23 cellular contexts compared by ENCODE assay signal in genomic region chr20:64159711-64160110, GRCh38. TPM values are rescaled to one million over a fixed set of nuclear protein-coding genes. Genes with fewer than 3 reads are reported as not detected.
DNase-seq lines count a peak whose midpoint lies in the region; ATAC-seq, FAIRE-seq and TF ChIP-seq lines count a peak whose summit lies in the region.
"Had no signal": no experiment of that assay in that cellular context is flagged by ENCODE, and none has a peak within 500 bp of the region (broad histone marks: within the 10 kb centered on the region; RNA-seq: fewer than 3 reads in every experiment).

No MANE protein-coding gene starts in this region.

- no peak overlapping the region for H3K4me2 ChIP-seq in H9 (ENCODE audit: insufficient read depth, insufficient read length, low read length)
- peak overlapping the region in 1 of 2 experiments; percentile 53; a peak in 1 of 4 replicates for H3K4me2 ChIP-seq in H1 (ENCODE audit: insufficient read depth in 1 of 2, low read depth in 2 of 2, low read length in 2 of 2)
- peak overlapping the region; percentile 69 for H3K4me2 ChIP-seq in neural progenitor cell

- H4K5ac ChIP-seq in H9 (ENCODE audit: insufficient read length, low read depth, low read length), result no peak overlapping the region
- H4K5ac ChIP-seq in H1 (ENCODE audit: insufficient read length, low read depth, low read length), result no peak overlapping the region

- H3K27me3 ChIP-seq in H9 (ENCODE audit: insufficient read depth, low read length) (no peaks in the 10 kb centered on the region; the same call in 1 of the 2 replicates), H1 (replicated peaks in 1 of 4; ENCODE audit: control insufficient read depth in 3 of 4, extremely low read depth in 1 of 4, insufficient read depth in 3 of 4, low read length in 3 of 4) (peaks cover 4 to 11% (median 10%) of the 10 kb centered on the region in 4 experiments; a peak in 6 of 7 replicates), neural progenitor cell (peaks cover 41% of the 10 kb centered on the region), adrenal gland (peaks cover 17% of the 10 kb centered on the region)

- H3K23me2 ChIP-seq in H9 (ENCODE audit: insufficient read length, low read depth, low read length, poor library complexity, severe bottlenecking) (no peaks in the 10 kb centered on the region), H1 (ENCODE audit: low read depth, low read length) (no peaks in the 10 kb centered on the region)

- POLR2A ChIA-PET in H1 (lab: Charles Lee; ENCODE audit: partially characterized antibody), result no interaction called here

- no CpG with 5 or more reads among the region's 7 CpGs for WGBS in H9 (ENCODE audit: extremely low coverage, insufficient read length, low lambda C conversion rate)
- WGBS in H1 (ENCODE audit: extremely low coverage in 1 of 2, insufficient coverage in 1 of 2, insufficient read length in 1 of 2, insufficient replicate concordance in 2 of 2, low coverage in 1 of 2, low lambda C conversion rate in 2 of 2, missing lambda C conversion rate in 1 of 2), 2 experiments, result 94% methylated on average over 7 of the region's 7 CpGs; no CpG with 5 or more reads in 1 of the 2 experiments
- WGBS in adrenal gland, 4 donors, result 61 to 73% (median 64%) methylated on average over 4 to 7 of the region's 7 CpGs

- no peaks in the 10 kb centered on the region for H3K36me3 ChIP-seq in H1 (ENCODE audit: control insufficient read depth in 2 of 4, insufficient read depth in 4 of 4, low read length in 3 of 4)
- no peaks in the 10 kb centered on the region for H3K36me3 ChIP-seq in neural progenitor cell
- no peaks in the 10 kb centered on the region for H3K36me3 ChIP-seq in adrenal gland (replicated peaks in 1 of 2)

- no peak overlapping the region for H2AFZ ChIP-seq in H9 (ENCODE audit: low read length)
- no peak overlapping the region for H2AFZ ChIP-seq in H1 (ENCODE audit: low read length)
- no peak overlapping the region for H2AFZ ChIP-seq in neural progenitor cell (replicated peaks)
- H2AFZ ChIP-seq: GM23248 had no signal

- no peaks in the 10 kb centered on the region for H3K36me3 Mint-ChIP-seq in H9 (ENCODE audit: insufficient read depth in 1 of 3, low read depth in 3 of 3)
- H3K36me3 Mint-ChIP-seq in neural progenitor cell, result no peaks in the 10 kb centered on the region

- H4K91ac ChIP-seq in H9 (ENCODE audit: insufficient read length, low read depth, low read length) (no peak overlapping the region), H1 (replicated peaks; ENCODE audit: insufficient read length, low read length) (peak overlapping the region; percentile 47)

- H4K8ac ChIP-seq in H9 (replicated peaks; ENCODE audit: insufficient read length, low read depth, low read length), result no peak overlapping the region
- peak overlapping the region; percentile 3 for H4K8ac ChIP-seq in H1 (ENCODE audit: extremely low read depth, insufficient read depth, low read length)

- no peak overlapping the region for H3K4me3 Mint-ChIP-seq in H9
- H3K4me3 Mint-ChIP-seq in neural progenitor cell, result peak overlapping the region; percentile 67
- H3K4me3 Mint-ChIP-seq: CD4-positive, alpha-beta T cell had no signal

- no peak for TF ChIP-seq EP300 in H1 (IDR thresholded peaks at IDR 0.05; ENCODE audit: borderline replicate concordance in 1 of 2, low read depth in 2 of 2, low read length in 2 of 2)

- no peak overlapping the region for H2BK15ac ChIP-seq in H9 (ENCODE audit: low read depth, low read length)
- H2BK15ac ChIP-seq in H1 (ENCODE audit: low read length), result 0 out of 2 replicates have a peak overlapping the region, but pooled peaks have one; percentile 61

- H3K4ac ChIP-seq in H9 (ENCODE audit: low read depth, low read length), result no peak overlapping the region
- H3K4ac ChIP-seq in H1 (replicated peaks; ENCODE audit: insufficient read length, low read depth, low read length), result peak overlapping the region; percentile 20

- peaks cover 40% of the 10 kb centered on the region for H3F3A ChIP-seq in neural progenitor cell (ENCODE audit: low read depth)

- TF ChIP-seq CTCF in H9 (conservative IDR thresholded peaks at IDR 0.05), result no peak
- no peak for TF ChIP-seq CTCF in H1 (IDR thresholded peaks at IDR 0.05; ENCODE audit: control extremely low read depth in 1 of 3, insufficient read depth in 1 of 3, low read depth in 1 of 3, low read length in 3 of 3)
- no peak for TF ChIP-seq CTCF in neural progenitor cell (IDR thresholded peaks at IDR 0.05)
- no peak for TF ChIP-seq CTCF in adrenal gland (IDR thresholded peaks at IDR 0.05)

- H3K18ac ChIP-seq in H9 (ENCODE audit: insufficient read length, low read depth, low read length) (peak overlapping the region; percentile 16), H1 (ENCODE audit: extremely low read depth, low read length) (peak overlapping the region; percentile 62; the same call in 1 of the 2 replicates)

- H2BK5ac ChIP-seq in H9 (ENCODE audit: insufficient read length, low read length) (no peak overlapping the region), H1 (ENCODE audit: low read depth, low read length) (peak overlapping the region; percentile 15; the same call in 1 of the 2 replicates)

- H3K23ac ChIP-seq in H9 (ENCODE audit: insufficient read length, low read depth, low read length) (no peak overlapping the region), H1 (ENCODE audit: insufficient read length) (no peak overlapping the region)

- H2BK20ac ChIP-seq in H9 (ENCODE audit: low read depth, low read length, poor library complexity, severe bottlenecking), result no peak overlapping the region
- H2BK20ac ChIP-seq in H1 (ENCODE audit: low read length), result peak overlapping the region; percentile 86; the same call in 1 of the 2 replicates

- DNase-seq in Right ventricle myocardium inferior (ENCODE audit: missing footprints) (peak; percentile 46), left ventricle myocardium superior (no peak), H9 (no peak), H1 (ENCODE audit: low read depth in 1 of 2, low spot score in 2 of 2) (no peak), neural progenitor cell (ENCODE audit: low spot score) (no peak), NOMO-1 treated with DMSO at 0.1 percent for 48 hours (lab: John Stamatoyannopoulos, UW; ENCODE audit: unreplicated experiment) (no peak), sciatic nerve (ENCODE audit: low spot score) (no peak), adrenal gland (no peak)
- DNase-seq: Caco-2; CD4-positive, alpha-beta T cell; GDM1; GM23248; Karpas-422; NCI-H1417 treated with DMSO at 0.1 percent for 48 hours; NCI-H187 treated with DMSO at 0.1 percent for 48 hours; NCI-H345 had no signal

- H3K14ac ChIP-seq in H9 (ENCODE audit: insufficient read depth, low read length) (no peak overlapping the region), H1 (ENCODE audit: insufficient read length) (no peak overlapping the region)

- ATAC-seq in Right ventricle myocardium inferior (no peak), left ventricle myocardium superior (no peak), sciatic nerve (no peak)

- H3K27ac ChIP-seq in H9 (ENCODE audit: insufficient read length, low read depth, low read length) (no peak overlapping the region), H1 (ENCODE audit: low read depth, low read length) (no peak overlapping the region), neural progenitor cell (no peak overlapping the region), adrenal gland (no peak overlapping the region)
- H3K27ac ChIP-seq: GM23248 had no signal

- H2BK120ac ChIP-seq in H9 (ENCODE audit: low read depth, low read length, poor library complexity, severe bottlenecking), result no peak overlapping the region
- H2BK120ac ChIP-seq in H1 (replicated peaks; ENCODE audit: low read depth, low read length), result no peak overlapping the region

- peaks cover 4% of the 10 kb centered on the region; the same call in 1 of the 2 replicates for H3K4me1 ChIP-seq in H9 (ENCODE audit: insufficient read depth, low read length)
- peaks cover 6 to 31% (median 19%) of the 10 kb centered on the region in 4 experiments for H3K4me1 ChIP-seq in H1 (replicated peaks in 1 of 4; ENCODE audit: control insufficient read depth in 3 of 4, insufficient read depth in 4 of 4, low read length in 3 of 4)
- H3K4me1 ChIP-seq in neural progenitor cell, result peaks cover 59% of the 10 kb centered on the region
- no peaks in the 10 kb centered on the region for H3K4me1 ChIP-seq in adrenal gland (replicated peaks in 1 of 2)
- H3K4me1 ChIP-seq: Caco-2 had no signal

- intact Hi-C loops in Right ventricle myocardium inferior (cut with DNase I), result no loop called here
- intact Hi-C loops in left ventricle myocardium superior (cut with micrococcal nuclease), result no loop called here
- intact Hi-C loops in sciatic nerve (cut with DNase I), result no loop called here
- intact Hi-C loops in adrenal gland (cut with DNase I), result no loop called here

- H3K9me3 Mint-ChIP-seq in H9 (no peaks in the 10 kb centered on the region), neural progenitor cell (no peaks in the 10 kb centered on the region)
- H3K9me3 Mint-ChIP-seq: CD4-positive, alpha-beta T cell had no signal

- peaks cover 54 to 62% of the 10 kb centered on the region in 2 experiments for H3K4me1 Mint-ChIP-seq in H9
- H3K4me1 Mint-ChIP-seq in neural progenitor cell, result peaks cover 72% of the 10 kb centered on the region

- FAIRE-seq in H1 (lab: Jason Lieb, UNC), result no peak
- FAIRE-seq: A204.1, GM18507 had no signal

- no peak overlapping the region for H3K4me3 ChIP-seq in H1 (ENCODE audit: extremely low read depth in 1 of 4, insufficient read depth in 2 of 4, low read depth in 3 of 4, low read length in 4 of 4)
- no peak overlapping the region for H3K4me3 ChIP-seq in neural progenitor cell
- H3K4me3 ChIP-seq in adrenal gland, result no peak overlapping the region
- H3K4me3 ChIP-seq: GM23248 had no signal

- no peak overlapping the region for H2BK12ac ChIP-seq in H9 (ENCODE audit: insufficient read length, low read depth, low read length)
- H2BK12ac ChIP-seq in H1 (ENCODE audit: low read depth, low read length), result peak overlapping the region; percentile 84; the same call in 1 of the 2 replicates

- TF ChIP-seq POLR2A in H1 (IDR thresholded peaks at IDR 0.05; ENCODE audit: control extremely low read depth in 1 of 2, low read depth in 2 of 2, low read length in 2 of 2), result no peak
- TF ChIP-seq POLR2A in adrenal gland (IDR thresholded peaks at IDR 0.05), result no peak

- H2AK5ac ChIP-seq in H9 (ENCODE audit: insufficient read length, low read length) (no peak overlapping the region), H1 (ENCODE audit: low read depth, low read length) (no peak overlapping the region)

- H3K27me3 Mint-ChIP-seq in H9 (ENCODE audit: low read depth) (peaks cover 49% of the 10 kb centered on the region), neural progenitor cell (ENCODE audit: insufficient read depth, low read depth) (peaks cover 47% of the 10 kb centered on the region)

- CTCF ChIA-PET in H1 (lab: Charles Lee; ENCODE audit: partially characterized antibody), result interaction anchor here (0.7 to 1.8 kb wide), 2 partner anchors 21 to 88 kb away, joined by 3 to 4 read pairs; no protein-coding TSS in a partner anchor

- H3K56ac ChIP-seq in H9 (ENCODE audit: insufficient read length, low read depth, low read length), result no peak overlapping the region
- H3K56ac ChIP-seq in H1 (replicated peaks; ENCODE audit: insufficient read length, low read depth, low read length), result no peak overlapping the region

- H3K79me2 ChIP-seq in H9 (ENCODE audit: insufficient read depth, low read length) (no peaks in the 10 kb centered on the region), H1 (ENCODE audit: control insufficient read depth in 1 of 2, insufficient read depth in 2 of 2, low read length in 2 of 2) (no peaks in the 10 kb centered on the region), neural progenitor cell (ENCODE audit: low read depth) (no peaks in the 10 kb centered on the region)

- H3K27ac Mint-ChIP-seq in H9 (no peak overlapping the region), neural progenitor cell (no peak overlapping the region)
- H3K27ac Mint-ChIP-seq: CD4-positive, alpha-beta T cell had no signal

- H3T11ph ChIP-seq in H9 (ENCODE audit: low read length), result no peak overlapping the region

- no peak overlapping the region for H3K9ac ChIP-seq in H9 (ENCODE audit: extremely low read depth, insufficient read length, low read length)
- no peak overlapping the region for H3K9ac ChIP-seq in H1 (replicated peaks in 1 of 4; ENCODE audit: extremely low read depth in 1 of 4, low read depth in 3 of 4, low read length in 3 of 4)
- H3K9ac ChIP-seq in neural progenitor cell, result no peak overlapping the region
- H3K9ac ChIP-seq: GM23248 had no signal

- no peaks in the 10 kb centered on the region for H4K20me1 ChIP-seq in H9 (ENCODE audit: control insufficient read depth, insufficient read depth, insufficient read length)
- H4K20me1 ChIP-seq in H1 (replicated peaks in 1 of 2; ENCODE audit: control insufficient read depth in 1 of 2, insufficient read depth in 2 of 2, low read length in 2 of 2), result peaks cover 0 to 2% of the 10 kb centered on the region in 2 experiments
- peaks cover 36% of the 10 kb centered on the region for H4K20me1 ChIP-seq in neural progenitor cell (ENCODE audit: low read depth)

- H3K9me3 ChIP-seq in H9 (ENCODE audit: control insufficient read depth, low read depth, low read length) (no peaks in the 10 kb centered on the region), H1 (ENCODE audit: insufficient read depth in 2 of 2, low read depth in 1 of 2, low read length in 1 of 2) (no peaks in the 10 kb centered on the region), neural progenitor cell (ENCODE audit: low read depth) (no peaks in the 10 kb centered on the region), adrenal gland (replicated peaks in 1 of 3) (no peaks in the 10 kb centered on the region)
- H3K9me3 ChIP-seq: Caco-2 had no signal

- no peak for TF ChIP-seq RAD21 in H1 (IDR thresholded peaks at IDR 0.05 in 1 of 2, conservative IDR thresholded peaks at IDR 0.05 in 1 of 2; ENCODE audit: low read depth in 2 of 2, low read length in 2 of 2)

- H3K79me1 ChIP-seq in H9 (ENCODE audit: insufficient read depth, low read depth, low read length, poor library complexity, severe bottlenecking), result no peaks in the 10 kb centered on the region
- no peaks in the 10 kb centered on the region for H3K79me1 ChIP-seq in H1 (ENCODE audit: low read depth, low read length)

RNA-seq across cellular contexts. Expression of gene MYT1, which starts 4.5 kb away (rescaled TPM):
- total RNA-seq in Right ventricle myocardium inferior, result 0.16 TPM
- total RNA-seq in left ventricle myocardium superior, result 0.20 TPM
- 0.68 and 0.79 TPM in 2 replicates for total RNA-seq in H9 (2021)
- 1.1 and 2.0 TPM in 2 replicates for total RNA-seq in H1 (2021; fragmentation: NEBNext Ultra II Directional; extraction: Animal tissue kit (Norgen Biotek cat#: 25700))
- polyA plus RNA-seq in H1 (2011; rRNA removed), result 0.63 and 1.0 TPM in 2 replicates
- 0.96 TPM for polyA plus RNA-seq in H1 (2011; cell fraction: cytosol; rRNA removed)
- 2.8 TPM for polyA plus RNA-seq in H1 (2011; cell fraction: nucleus; rRNA removed)
- polyA plus RNA-seq in H1 (2012, experiment 1 of 2), result 0.51 to 1.5 TPM (median 1.1 TPM) in 4 replicates
- polyA plus RNA-seq in H1 (2012, experiment 2 of 2), result 0.24 TPM
- 1.2 TPM for polyA plus RNA-seq in H1 (2013, experiment 1 of 2)
- 0.90 TPM for polyA plus RNA-seq in H1 (2013, experiment 2 of 2)
- 0.88 and 0.95 TPM in 2 replicates for polyA minus RNA-seq in H1 (2011; rRNA and poly(A)+ RNA removed)
- polyA minus RNA-seq in H1 (2011; cell fraction: cytosol; rRNA and poly(A)+ RNA removed), result 1.3 TPM
- 1.00 TPM for polyA minus RNA-seq in H1 (2011; cell fraction: nucleus; rRNA and poly(A)+ RNA removed)
- 1.2 and 1.5 TPM in 2 replicates for total RNA-seq in neural progenitor cell (ENCODE audit: low replicate concordance)
- total RNA-seq in sciatic nerve, result not detected
- total RNA-seq in adrenal gland, result 1 to 10 TPM in 7 of 8 donors, under 1 TPM in 1; 0.61 to 6.7 (median 2.5) TPM
- polyA plus RNA-seq in adrenal gland, result 1 to 10 TPM; 2.4 to 8.5 (median 5.1) TPM
- total RNA-seq: Daoy, GM23248, M059J had no signal
- polyA plus RNA-seq: BJ, GM23248 had no signal

RNA-seq across cellular contexts. Expression of gene NPBWR2, which starts 52.3 kb away (rescaled TPM):
- total RNA-seq in Right ventricle myocardium inferior (not detected), left ventricle myocardium superior (not detected), H9 (2021) (not detected in 2 replicates), neural progenitor cell (ENCODE audit: low replicate concordance) (not detected in 2 replicates), sciatic nerve (not detected), adrenal gland (under 1 TPM in 2 of 8 donors, not detected in 6; 0.34 to 0.42 TPM)
- total RNA-seq in H1 (2021; fragmentation: NEBNext Ultra II Directional; extraction: Animal tissue kit (Norgen Biotek cat#: 25700)), result not detected in 2 replicates
- polyA plus RNA-seq in H1 (2011; rRNA removed) (not detected in 2 replicates), adrenal gland (under 1 TPM in 2 of 3 donors, not detected in 1; 0.18 to 0.32 TPM)
- polyA plus RNA-seq in H1 (2011; cell fraction: cytosol; rRNA removed), result not detected
- polyA plus RNA-seq in H1 (2011; cell fraction: nucleus; rRNA removed), result not detected
- 0.11 TPM in 1 of 4 replicates, not detected in the others for polyA plus RNA-seq in H1 (2012, experiment 1 of 2)
- polyA plus RNA-seq in H1 (2012, experiment 2 of 2), result not detected
- polyA plus RNA-seq in H1 (2013, experiment 1 of 2), result not detected
- polyA plus RNA-seq in H1 (2013, experiment 2 of 2), result not detected
- polyA minus RNA-seq in H1 (2011; rRNA and poly(A)+ RNA removed), result not detected in 2 replicates
- polyA minus RNA-seq in H1 (2011; cell fraction: cytosol; rRNA and poly(A)+ RNA removed), result not detected
- polyA minus RNA-seq in H1 (2011; cell fraction: nucleus; rRNA and poly(A)+ RNA removed), result not detected
- total RNA-seq: Caco-2, Daoy, GM23248, M059J, Right ventricle myocardium superior, SK-MEL-5 had no signal
- polyA plus RNA-seq: BJ, GM23248 had no signal
